ENCODE assay signal across 1 cellular context in genomic region chr2:42193722-42194187, GRCh38.
TF ChIP-seq lines count a peak whose summit lies in the region.

No MANE protein-coding gene starts in this region.

TF ChIP-seq in endothelial cell of umbilical vein, 7 proteins besides CTCF, POLR2A, EP300 and RAD21:
- no peak for TF ChIP-seq EZH2 (IDR thresholded peaks at IDR 0.05; ENCODE audit: borderline replicate concordance, low read depth, low read length, severe bottlenecking)
- no peak for TF ChIP-seq FOS (IDR thresholded peaks at IDR 0.05; ENCODE audit: borderline replicate concordance, insufficient read depth, low read length)
- no peak for TF ChIP-seq MAX (IDR thresholded peaks at IDR 0.05; ENCODE audit: insufficient read depth, insufficient read length)
- no peak for TF ChIP-seq POLR2AphosphoS5 (IDR thresholded peaks at IDR 0.05; ENCODE audit: insufficient read depth, low read depth, low read length)
- TF ChIP-seq MYC (IDR thresholded peaks at IDR 0.05; ENCODE audit: low read depth, low read length): no peak
- no peak for TF ChIP-seq JUN (IDR thresholded peaks at IDR 0.05; ENCODE audit: borderline replicate concordance, insufficient read depth, insufficient read length, low read depth)
- TF ChIP-seq GATA2 (IDR thresholded peaks at IDR 0.05; ENCODE audit: insufficient read depth, insufficient read length, low read depth, low read length): no peak
